Comparison of ENCODE assay signal across 24 cellular contexts in genomic region chr19:50814883-50815282, GRCh38. TPM values are rescaled to one million over a fixed set of nuclear protein-coding genes. Genes with fewer than 3 reads are reported as not detected.
A peak's percentile ranks its signal among the peaks of the same experiment; 100 is the strongest.
DNase-seq lines count a peak whose midpoint lies in the region; ATAC-seq, FAIRE-seq and TF ChIP-seq lines count a peak whose summit lies in the region.
"Had no signal": no experiment of that assay in that cellular context is flagged by ENCODE, and none has a peak within 500 bp of the region (broad histone marks: within the 10 kb centered on the region; RNA-seq: fewer than 3 reads in every experiment).

No MANE protein-coding gene starts in this region.

- intact Hi-C loops in K562 (cut with micrococcal nuclease) = no loop called here
- intact Hi-C loops in pancreas (cut with DNase I) = no loop called here

- in situ Hi-C loops in K562 (cut with MboI) = no loop called here

- FAIRE-seq in GM12891 (lab: Jason Lieb, UNC) (peak; percentile 23), K562 (lab: Jason Lieb, UNC) (no peak), pancreas (lab: Jason Lieb, UNC) (no peak)
- FAIRE-seq: D721Med, GM12878, GM18507, H54 had no signal

- no peak for TF ChIP-seq RAD21 in K562 (CRISPR knock-in tag; conservative IDR thresholded peaks at IDR 0.05 in 1 of 2, IDR thresholded peaks at IDR 0.05 in 1 of 2)

- H3K79me2 ChIP-seq in K562 (ENCODE audit: control insufficient read depth, insufficient read depth, low read length) = 0 out of 3 replicates have a peak, but pooled peaks cover 3% of the 10 kb centered on the region

- H3K9me3 ChIP-seq in K562 (replicated peaks; ENCODE audit: control insufficient read depth, insufficient read depth, low read depth, low read length) (peaks cover 8% of the 10 kb centered on the region), pancreas (no peaks in the 10 kb centered on the region)
- H3K9me3 ChIP-seq: BE2C had no signal

- H3K4me1 ChIP-seq in K562 (replicated peaks in 1 of 2; ENCODE audit: control insufficient read depth in 2 of 2, insufficient read depth in 2 of 2, low read length in 2 of 2) (peaks cover 14 to 31% of the 10 kb centered on the region in 2 experiments; a peak in 4 of 5 replicates), pancreas (no peaks in the 10 kb centered on the region)
- H3K4me1 ChIP-seq: BE2C had no signal

- peak overlapping the region; percentile 93 for H3K27ac ChIP-seq in 22Rv1
- H3K27ac ChIP-seq in K562 (ENCODE audit: extremely low read depth, low read depth, low read length) = no peak overlapping the region
- H3K27ac ChIP-seq in pancreas = no peak overlapping the region
- H3K27ac ChIP-seq: BLaER1 treated with 17β-estradiol and CSF1 and Interleukin-3, amounts not matched to agents 10 nM and 100 nM had no signal

- CTCF ChIA-PET in K562 (lab: Yijun Ruan, JAX; ENCODE audit: low intra/inter-chr PET ratio) = interaction anchor here (0.5 kb wide), 1 partner anchor 280 kb away, joined by 3 read pairs; no protein-coding TSS in a partner anchor

- no peaks in the 10 kb centered on the region for H4K20me1 ChIP-seq in K562 (replicated peaks; ENCODE audit: control insufficient read depth, insufficient read depth, low read length)
- H4K20me1 ChIP-seq: BLaER1 treated with 17β-estradiol and CSF1 and Interleukin-3, amounts not matched to agents 10 nM and 100 nM had no signal

- WGBS in K562 (ENCODE audit: insufficient coverage, low coverage, missing lambda C conversion rate) = 11% methylated on average over 5 of the region's 5 CpGs
- 38 to 40% methylated on average over 5 of the region's 5 CpGs for WGBS in pancreas, 2 donors

- H3K36me3 ChIP-seq in K562 (ENCODE audit: control insufficient read depth, insufficient read depth, low read length) (no peaks in the 10 kb centered on the region), pancreas (no peaks in the 10 kb centered on the region), H7 (replicated peaks; ENCODE audit: control insufficient read depth, insufficient read depth, low read length) (no peaks in the 10 kb centered on the region)
- H3K36me3 ChIP-seq: BE2C; BLaER1 treated with 17β-estradiol and CSF1 and Interleukin-3, amounts not matched to agents 10 nM and 100 nM had no signal

- POLR2A ChIA-PET in K562 (lab: Yijun Ruan, JAX) = interaction anchor here (1.2 to 4.7 kb wide), 3 partner anchors 8 to 17 kb away, joined by 3 to 29 read pairs (median 5); no protein-coding TSS in a partner anchor

- TF ChIP-seq CTCF in 22Rv1 (IDR thresholded peaks at IDR 0.05) (no peak), K562 (IDR thresholded peaks at IDR 0.05 in 2 of 3, conservative IDR thresholded peaks at IDR 0.05 in 1 of 3; ENCODE audit: insufficient read depth in 2 of 3, low read depth in 1 of 3, low read length in 3 of 3) (no peak), pancreas (IDR thresholded peaks at IDR 0.05) (no peak)

- peaks cover 2% of the 10 kb centered on the region for H3K9me1 ChIP-seq in K562 (ENCODE audit: control insufficient read depth, insufficient read depth, low read length)

- no peak for ATAC-seq in K562
- peak in 3 of 4 donors; percentile 9 to 23 (median 18) for ATAC-seq in pancreas
- ATAC-seq: GM12878 had no signal

- no peak for DNase-seq in GM12891 (ENCODE audit: insufficient read length, low spot score)
- DNase-seq in K562 (ENCODE audit: extremely low read depth in 1 of 4, low spot score in 3 of 4) = no peak
- DNase-seq in pancreas = peak in 2 of 6 donors; percentile 4 to 44
- no peak for DNase-seq in H7
- no peak for DNase-seq in T1000 (lab: John Stamatoyannopoulos, UW)
- no peak for DNase-seq in AML-193 (lab: John Stamatoyannopoulos, UW)
- DNase-seq: CD4-positive, alpha-beta T cell; CD8-positive, alpha-beta memory T cell; DMS 273 treated with DMSO at 0.1 percent for 48 hours; DMS79; EL; GDM1; GOT3; HCEC 1CT had no signal

- TF ChIP-seq EP300 in K562 (IDR thresholded peaks at IDR 0.05; ENCODE audit: low read length) = no peak

- H3K4me2 ChIP-seq in K562 (ENCODE audit: insufficient read depth, low read length) = no peak overlapping the region
- H3K4me2 ChIP-seq: BLaER1 treated with 17β-estradiol and CSF1 and Interleukin-3, amounts not matched to agents 10 nM and 100 nM had no signal

- H2AFZ ChIP-seq in K562 (ENCODE audit: low read depth, low read length) = peak overlapping the region; percentile 46

- no peak overlapping the region for H3K4me3 ChIP-seq in K562
- H3K4me3 ChIP-seq in pancreas = no peak overlapping the region
- no peak overlapping the region for H3K4me3 ChIP-seq in H7 (ENCODE audit: insufficient read depth, low read depth, low read length)
- H3K4me3 ChIP-seq: BLaER1 treated with 17β-estradiol and CSF1 and Interleukin-3, amounts not matched to agents 10 nM and 100 nM; GM12878 had no signal

- H3K27me3 ChIP-seq in K562 (ENCODE audit: control insufficient read depth in 2 of 2, insufficient read depth in 2 of 2, low read length in 2 of 2) = peaks cover 0 to 11% of the 10 kb centered on the region in 2 experiments; a peak in 2 of 5 replicates
- no peaks in the 10 kb centered on the region for H3K27me3 ChIP-seq in pancreas
- peaks cover 26% of the 10 kb centered on the region for H3K27me3 ChIP-seq in H7 (ENCODE audit: control insufficient read depth, insufficient read depth, low read length)
- H3K27me3 ChIP-seq: BE2C; BLaER1 treated with 17β-estradiol and CSF1 and Interleukin-3, amounts not matched to agents 10 nM and 100 nM had no signal

- no TSS peak for BruUV-seq in K562 (replicated peaks; lab: Mats Ljungman, UMichigan)

- H3K9ac ChIP-seq in K562 (ENCODE audit: insufficient read depth in 1 of 2, low read depth in 2 of 2, low read length in 2 of 2) = no peak overlapping the region
- H3K9ac ChIP-seq: BLaER1 treated with 17β-estradiol and CSF1 and Interleukin-3, amounts not matched to agents 10 nM and 100 nM had no signal

- TF ChIP-seq POLR2A in GM12891 (IDR thresholded peaks at IDR 0.05; ENCODE audit: low read depth, low read length) = no peak
- TF ChIP-seq POLR2A in K562 (conservative IDR thresholded peaks at IDR 0.05) = no peak

RNA-seq across cellular contexts. Expression of gene KLK1, which starts 8.7 kb away (rescaled TPM):
- 41.1 TPM for polyA plus RNA-seq in GM12891 (2012; ENCODE audit: low read depth, missing spikeins)
- 12.6 and 15.0 TPM in 2 replicates for total RNA-seq in K562 (2011; cell fraction: chromatin; rRNA removed; ENCODE audit: low replicate concordance)
- total RNA-seq in K562 (2011; cell fraction: nucleolus; rRNA removed) = 8.7 and 9.7 TPM in 2 replicates
- 14.8 and 17.8 TPM in 2 replicates for total RNA-seq in K562 (2011; cell fraction: nucleoplasm; rRNA removed)
- 1.2 and 3.1 TPM in 2 replicates for total RNA-seq in K562 (2014; rRNA removed)
- 1.5 TPM in 2 replicates for total RNA-seq in K562 (2014; rRNA removed; fragmentation: Illumina TruSeq; extraction: Trizol)
- total RNA-seq in K562 (2015; rRNA removed; fragmentation: Illumina TruSeq; extraction: Trizol) = 0.87 and 1.3 TPM in 2 replicates
- 9.3 and 11.7 TPM in 2 replicates for total RNA-seq in K562 (2021)
- polyA plus RNA-seq in K562 (2011; rRNA removed) = 9.6 and 13.5 TPM in 2 replicates
- 16.9 and 24.1 TPM in 2 replicates for polyA plus RNA-seq in K562 (2011; cell fraction: cytosol; rRNA removed)
- 23.3 and 36.6 TPM in 2 replicates for polyA plus RNA-seq in K562 (2011; cell fraction: nucleus; rRNA removed)
- polyA plus RNA-seq in K562 (2012) = 13.7 and 31.9 TPM in 2 replicates
- 14.3 and 15.4 TPM in 2 replicates for polyA plus RNA-seq in K562 (2014; fragmentation: Illumina TruSeq; extraction: Trizol)
- 10 to 100 TPM in 1 of 2 experiments, 1 to 10 TPM in 1; 9.1 to 10.3 TPM for polyA plus RNA-seq in K562 (2014; fragmentation: Nextera tagmentation; extraction: Ambion mirVana)
- polyA plus RNA-seq in K562 (2014; rRNA removed) = 5.3 and 9.8 TPM in 2 replicates
- polyA minus RNA-seq in K562 (2011; rRNA and poly(A)+ RNA removed) = 8.6 and 11.7 TPM in 2 replicates
- polyA minus RNA-seq in K562 (2011; cell fraction: cytosol; rRNA and poly(A)+ RNA removed) = 8.4 and 11.9 TPM in 2 replicates
- 7.9 and 10.4 TPM in 2 replicates for polyA minus RNA-seq in K562 (2011; cell fraction: nucleus; rRNA and poly(A)+ RNA removed)
- total RNA-seq in pancreas = 1,000 to 10,000 TPM in 3 of 6 donors, 100 to 1,000 TPM in 3; 607 to 1,981 (median 1,041) TPM
- polyA plus RNA-seq in pancreas = 100 to 1,000 TPM; 683 to 756 TPM
- not detected in 2 replicates for total RNA-seq in H7 (2014; rRNA removed; shearing (Covaris generic))
- total RNA-seq: A172; A673; CD4-positive, alpha-beta T cell had no signal
- polyA plus RNA-seq: CD8-positive, alpha-beta memory T cell had no signal

RNA-seq across cellular contexts. Expression of gene KLK15, which starts 18.5 kb away (rescaled TPM):
- not detected for polyA plus RNA-seq in GM12891 (2012; ENCODE audit: low read depth, missing spikeins)
- total RNA-seq in K562 (2011; cell fraction: chromatin; rRNA removed; ENCODE audit: low replicate concordance) = not detected in 2 replicates
- total RNA-seq in K562 (2011; cell fraction: nucleolus; rRNA removed) = not detected in 2 replicates
- total RNA-seq in K562 (2011; cell fraction: nucleoplasm; rRNA removed) = not detected in 2 replicates
- total RNA-seq in K562 (2014; rRNA removed) (not detected in 2 replicates), K562 (2014; rRNA removed; fragmentation: Illumina TruSeq; extraction: Trizol) (not detected in 2 replicates), K562 (2015; rRNA removed; fragmentation: Illumina TruSeq; extraction: Trizol) (not detected in 2 replicates), K562 (2021) (not detected in 2 replicates), pancreas (not detected)
- polyA plus RNA-seq in K562 (2011; rRNA removed) (not detected in 2 replicates), K562 (2014; fragmentation: Illumina TruSeq; extraction: Trizol) (not detected in 2 replicates), K562 (2014; fragmentation: Nextera tagmentation; extraction: Ambion mirVana) (not detected), K562 (2014; rRNA removed) (not detected in 2 replicates), pancreas (under 1 TPM; 0.07 to 0.27 TPM)
- polyA plus RNA-seq in K562 (2011; cell fraction: cytosol; rRNA removed) = not detected in 2 replicates
- polyA plus RNA-seq in K562 (2011; cell fraction: nucleus; rRNA removed) = not detected in 2 replicates
- not detected in 2 replicates for polyA plus RNA-seq in K562 (2012)
- not detected in 2 replicates for polyA minus RNA-seq in K562 (2011; rRNA and poly(A)+ RNA removed)
- polyA minus RNA-seq in K562 (2011; cell fraction: cytosol; rRNA and poly(A)+ RNA removed) = not detected in 2 replicates
- not detected in 2 replicates for polyA minus RNA-seq in K562 (2011; cell fraction: nucleus; rRNA and poly(A)+ RNA removed)
- not detected in 2 replicates for total RNA-seq in H7 (2014; rRNA removed; shearing (Covaris generic))
- total RNA-seq: A172; A673; CD4-positive, alpha-beta T cell; CD8-positive, alpha-beta memory T cell; GM12878 had no signal
- polyA plus RNA-seq: CD14-positive monocyte; CD8-positive, alpha-beta memory T cell had no signal

RNA-seq across cellular contexts. Expression of gene ACP4, which starts 24.7 kb away (rescaled TPM):
- not detected for polyA plus RNA-seq in GM12891 (2012; ENCODE audit: low read depth, missing spikeins)
- total RNA-seq in K562 (2011; cell fraction: chromatin; rRNA removed; ENCODE audit: low replicate concordance) = not detected in 2 replicates
- not detected in 2 replicates for total RNA-seq in K562 (2011; cell fraction: nucleolus; rRNA removed)
- total RNA-seq in K562 (2011; cell fraction: nucleoplasm; rRNA removed) = not detected in 2 replicates
- total RNA-seq in K562 (2014; rRNA removed) (not detected in 2 replicates), K562 (2014; rRNA removed; fragmentation: Illumina TruSeq; extraction: Trizol) (not detected in 2 replicates), K562 (2015; rRNA removed; fragmentation: Illumina TruSeq; extraction: Trizol) (not detected in 2 replicates), K562 (2021) (not detected in 2 replicates), pancreas (not detected)
- polyA plus RNA-seq in K562 (2011; rRNA removed) (not detected in 2 replicates), K562 (2014; fragmentation: Illumina TruSeq; extraction: Trizol) (not detected in 2 replicates), K562 (2014; fragmentation: Nextera tagmentation; extraction: Ambion mirVana) (not detected), K562 (2014; rRNA removed) (not detected in 2 replicates), pancreas (not detected)
- polyA plus RNA-seq in K562 (2011; cell fraction: cytosol; rRNA removed) = not detected in 2 replicates
- not detected in 2 replicates for polyA plus RNA-seq in K562 (2011; cell fraction: nucleus; rRNA removed)
- not detected in 2 replicates for polyA plus RNA-seq in K562 (2012)
- polyA minus RNA-seq in K562 (2011; rRNA and poly(A)+ RNA removed) = not detected in 2 replicates
- not detected in 2 replicates for polyA minus RNA-seq in K562 (2011; cell fraction: cytosol; rRNA and poly(A)+ RNA removed)
- polyA minus RNA-seq in K562 (2011; cell fraction: nucleus; rRNA and poly(A)+ RNA removed) = not detected in 2 replicates
- not detected in 2 replicates for total RNA-seq in H7 (2014; rRNA removed; shearing (Covaris generic))
- total RNA-seq: A172; A673; CD4-positive, alpha-beta T cell; CD8-positive, alpha-beta memory T cell; GM12878 had no signal
- polyA plus RNA-seq: CD14-positive monocyte; CD8-positive, alpha-beta memory T cell; GM12878 had no signal

RNA-seq across cellular contexts. Expression of gene KLK3, which starts 39.8 kb away (rescaled TPM):
- not detected for polyA plus RNA-seq in GM12891 (2012; ENCODE audit: low read depth, missing spikeins)
- not detected in 2 replicates for total RNA-seq in K562 (2011; cell fraction: chromatin; rRNA removed; ENCODE audit: low replicate concordance)
- not detected in 2 replicates for total RNA-seq in K562 (2011; cell fraction: nucleolus; rRNA removed)
- not detected in 2 replicates for total RNA-seq in K562 (2011; cell fraction: nucleoplasm; rRNA removed)
- total RNA-seq in K562 (2014; rRNA removed) = not detected in 2 replicates
- total RNA-seq in K562 (2014; rRNA removed; fragmentation: Illumina TruSeq; extraction: Trizol) = not detected in 2 replicates
- not detected in 2 replicates for total RNA-seq in K562 (2015; rRNA removed; fragmentation: Illumina TruSeq; extraction: Trizol)
- not detected in 2 replicates for total RNA-seq in K562 (2021)
- not detected in 2 replicates for polyA plus RNA-seq in K562 (2011; rRNA removed)
- not detected in 2 replicates for polyA plus RNA-seq in K562 (2011; cell fraction: cytosol; rRNA removed)
- not detected in 2 replicates for polyA plus RNA-seq in K562 (2011; cell fraction: nucleus; rRNA removed)
- polyA plus RNA-seq in K562 (2012) = not detected in 2 replicates
- polyA plus RNA-seq in K562 (2014; fragmentation: Illumina TruSeq; extraction: Trizol) = not detected in 2 replicates
- not detected for polyA plus RNA-seq in K562 (2014; fragmentation: Nextera tagmentation; extraction: Ambion mirVana)
- polyA plus RNA-seq in K562 (2014; rRNA removed) = not detected in 2 replicates
- not detected in 2 replicates for polyA minus RNA-seq in K562 (2011; rRNA and poly(A)+ RNA removed)
- polyA minus RNA-seq in K562 (2011; cell fraction: cytosol; rRNA and poly(A)+ RNA removed) = not detected in 2 replicates
- not detected in 2 replicates for polyA minus RNA-seq in K562 (2011; cell fraction: nucleus; rRNA and poly(A)+ RNA removed)
- total RNA-seq in pancreas = not detected
- under 1 TPM; 0.05 to 0.27 TPM for polyA plus RNA-seq in pancreas
- total RNA-seq in H7 (2014; rRNA removed; shearing (Covaris generic)) = not detected in 2 replicates
- total RNA-seq: A172; A673; CD4-positive, alpha-beta T cell; CD8-positive, alpha-beta memory T cell; GM12878 had no signal
- polyA plus RNA-seq: CD14-positive monocyte; CD8-positive, alpha-beta memory T cell had no signal

RNA-seq across cellular contexts. Expression of gene GPR32, which starts 44.6 kb away (rescaled TPM):
- polyA plus RNA-seq in GM12891 (2012; ENCODE audit: low read depth, missing spikeins) = not detected
- not detected in 2 replicates for total RNA-seq in K562 (2011; cell fraction: chromatin; rRNA removed; ENCODE audit: low replicate concordance)
- not detected in 2 replicates for total RNA-seq in K562 (2011; cell fraction: nucleolus; rRNA removed)
- total RNA-seq in K562 (2011; cell fraction: nucleoplasm; rRNA removed) = not detected in 2 replicates
- not detected in 2 replicates for total RNA-seq in K562 (2014; rRNA removed)
- total RNA-seq in K562 (2014; rRNA removed; fragmentation: Illumina TruSeq; extraction: Trizol) = not detected in 2 replicates
- total RNA-seq in K562 (2015; rRNA removed; fragmentation: Illumina TruSeq; extraction: Trizol) = not detected in 2 replicates
- total RNA-seq in K562 (2021) = 0.18 TPM in 1 of 2 replicates, not detected in the other
- not detected in 2 replicates for polyA plus RNA-seq in K562 (2011; rRNA removed)
- polyA plus RNA-seq in K562 (2011; cell fraction: cytosol; rRNA removed) = not detected in 2 replicates
- not detected in 2 replicates for polyA plus RNA-seq in K562 (2011; cell fraction: nucleus; rRNA removed)
- 0.07 and 0.12 TPM in 2 replicates for polyA plus RNA-seq in K562 (2012)
- not detected in 2 replicates for polyA plus RNA-seq in K562 (2014; fragmentation: Illumina TruSeq; extraction: Trizol)
- not detected for polyA plus RNA-seq in K562 (2014; fragmentation: Nextera tagmentation; extraction: Ambion mirVana)
- polyA plus RNA-seq in K562 (2014; rRNA removed) = not detected in 2 replicates
- not detected in 2 replicates for polyA minus RNA-seq in K562 (2011; rRNA and poly(A)+ RNA removed)
- not detected in 2 replicates for polyA minus RNA-seq in K562 (2011; cell fraction: cytosol; rRNA and poly(A)+ RNA removed)
- not detected in 2 replicates for polyA minus RNA-seq in K562 (2011; cell fraction: nucleus; rRNA and poly(A)+ RNA removed)
- not detected for total RNA-seq in pancreas
- polyA plus RNA-seq in pancreas = not detected
- total RNA-seq in H7 (2014; rRNA removed; shearing (Covaris generic)) = not detected in 2 replicates
- total RNA-seq: A172; A673; CD4-positive, alpha-beta T cell; CD8-positive, alpha-beta memory T cell; GM12878 had no signal
- polyA plus RNA-seq: CD14-positive monocyte; CD8-positive, alpha-beta memory T cell; GM12878 had no signal

Comparison
In these comparisons a context has a peak if more than half of its experiments do, and no peak if none do; other contexts are left out.
1. RNA of gene KLK1, which starts 8.7 kb away (total RNA-seq): 607 to 1,981 TPM in pancreas; 0.87 to 17.8 TPM in K562 and not detected in H7; every median in the first group is over 10 times any median in the second.